In the genomic region with DNA sequence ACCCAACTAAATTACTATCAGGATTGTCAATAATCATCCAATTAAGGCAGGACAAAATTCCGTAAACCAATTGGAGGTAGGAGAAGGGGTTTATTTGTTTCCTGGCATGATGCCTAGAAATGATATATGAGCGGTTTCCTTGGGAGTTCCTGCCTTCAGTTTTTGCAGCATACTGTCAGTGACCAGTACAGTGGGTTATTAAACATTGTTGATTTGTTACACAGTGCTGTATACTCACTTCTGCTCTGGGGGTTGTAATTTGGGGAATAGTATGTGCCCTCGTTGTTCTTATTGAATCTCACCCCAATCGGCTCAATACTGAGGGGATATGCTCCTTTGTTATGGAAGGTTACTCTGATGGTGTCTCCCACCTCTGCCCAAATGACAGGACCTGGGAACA, we compare ENCODE assay signal across 13 cellular contexts. TPM values are rescaled to one million over a fixed set of nuclear protein-coding genes. Genes with fewer than 3 reads are reported as not detected.
A peak's percentile ranks its signal among the peaks of the same experiment; 100 is the strongest.
DNase-seq lines count a peak whose midpoint lies in the region; ATAC-seq lines count a peak whose summit lies in the region.
"Had no signal": no experiment of that assay in that cellular context is flagged by ENCODE, and none has a peak within 500 bp of the region (broad histone marks: within the 10 kb centered on the region; RNA-seq: fewer than 3 reads in every experiment).

No MANE protein-coding gene starts in this region.

- peaks cover 32% of the 10 kb centered on the region for H3K4me1 ChIP-seq in ES-I3 (ENCODE audit: insufficient read depth, low read length)

- no peak for ATAC-seq in Right ventricle myocardium superior (ENCODE audit: poor library complexity)
- ATAC-seq in HG03571 (IDR thresholded peaks at IDR 0.05; ENCODE audit: unreplicated experiment): no peak
- ATAC-seq: CD8-positive, alpha-beta T cell; GM12878 had no signal

- H3K9ac ChIP-seq in ES-I3 (ENCODE audit: low read depth, low read length): peak overlapping the region; percentile 27; the same call in 1 of the 2 replicates
- H3K9ac ChIP-seq: KMS-11 had no signal

- peak; percentile 58 for DNase-seq in NCI-H1436 (lab: John Stamatoyannopoulos, UW)
- DNase-seq in SHP77 (lab: John Stamatoyannopoulos, UW): peak; percentile 77 to 86
- DNase-seq in glomerular endothelial cell (ENCODE audit: extremely low read depth, low read depth, low spot score): peak; percentile 51
- no peak for DNase-seq in Right ventricle myocardium superior
- no peak for DNase-seq in AG08396 (ENCODE audit: low spot score)
- no peak for DNase-seq in pons (ENCODE audit: low spot score)
- DNase-seq: activated effector memory CD4-positive, alpha-beta T cell treated with Interleukin-2 at 50 U/mL for 16 hours; CD8-positive, alpha-beta T cell had no signal

- H3K9me3 ChIP-seq in ES-I3 (ENCODE audit: control insufficient read depth, insufficient read depth, low read length): no peaks in the 10 kb centered on the region
- H3K9me3 ChIP-seq: suprapubic skin had no signal

- no peaks in the 10 kb centered on the region for H3K36me3 ChIP-seq in ES-I3 (ENCODE audit: insufficient read depth, low read length)
- H3K36me3 ChIP-seq: suprapubic skin had no signal

- intact Hi-C loops in Right ventricle myocardium superior (cut with DNase I): no loop called here

RNA-seq across cellular contexts. Expression of a gene that starts 22.2 kb away (rescaled TPM):
- total RNA-seq in glomerular endothelial cell (0.53 TPM in 1 of 2 replicates, not detected in the other), Right ventricle myocardium superior (4.7 TPM)
- total RNA-seq: CD8-positive, alpha-beta T cell had no signal

Comparison
In these comparisons a context has a peak if more than half of its experiments do, and no peak if none do; other contexts are left out.
1. DNase-seq: peak in NCI-H1436 (single experiment), SHP77 (2 of 2) and glomerular endothelial cell (single experiment); none in Right ventricle myocardium superior (single experiment), AG08396 (single experiment) and pons (single experiment).